In the genomic region with DNA sequence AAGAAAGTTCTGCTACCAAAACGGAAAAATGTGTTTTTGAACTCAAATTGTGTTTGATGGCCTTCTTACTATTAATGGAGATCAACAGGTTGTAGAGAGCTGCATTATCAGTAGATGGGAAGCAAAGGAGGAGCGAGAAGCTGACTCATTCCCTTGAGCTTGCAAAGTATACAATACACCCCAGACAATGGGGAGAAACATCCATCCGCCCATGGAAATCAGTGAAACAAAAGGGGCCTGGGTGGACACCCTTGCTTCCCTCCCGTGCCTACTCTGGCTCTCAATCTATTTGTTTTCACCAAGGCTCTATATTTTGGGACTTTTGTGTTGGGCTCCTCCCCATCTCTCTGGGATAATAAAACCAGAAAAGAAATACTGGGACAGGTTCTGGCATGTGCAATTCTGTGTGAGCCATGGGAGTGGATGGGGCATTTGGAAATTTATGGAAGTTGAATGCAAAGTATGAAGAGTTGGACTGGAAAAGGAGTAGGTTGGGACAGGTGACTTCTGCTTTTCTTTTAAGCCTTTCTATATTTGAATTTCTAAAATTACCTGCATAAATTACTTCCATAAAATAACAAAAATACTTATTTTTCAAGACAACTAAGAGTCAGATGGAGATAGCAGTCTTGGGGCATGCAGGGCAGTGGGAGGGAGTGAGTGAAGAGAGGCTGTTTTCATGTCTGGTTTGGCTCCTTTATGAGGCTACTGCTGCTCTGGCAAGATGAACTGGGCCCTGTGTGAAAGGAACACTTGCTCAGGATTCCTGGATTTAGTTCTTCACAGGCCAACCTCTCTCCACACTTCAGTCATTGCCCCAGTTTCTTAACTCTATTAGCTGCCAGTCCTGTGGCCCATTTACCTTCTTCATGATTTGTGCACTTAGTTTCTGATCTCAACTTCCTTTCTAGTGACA, we compare ENCODE assay signal across 13 cellular contexts.
A peak's percentile ranks its signal among the peaks of the same experiment; 100 is the strongest.
DNase-seq lines count a peak whose midpoint lies in the region; ATAC-seq and TF ChIP-seq lines count a peak whose summit lies in the region.
"Had no signal": no experiment of that assay in that cellular context is flagged by ENCODE, and none has a peak within 500 bp of the region (broad histone marks: within the 10 kb centered on the region; RNA-seq: fewer than 3 reads in every experiment).

No MANE protein-coding gene starts in this region.

- H3K27ac ChIP-seq in HUES6 (ENCODE audit: low read depth, low read length): peak overlapping the region; percentile 28; the same call in 1 of the 2 replicates
- H3K27ac ChIP-seq in mesendoderm (ENCODE audit: low read depth, low read length): peak overlapping the region; percentile 11
- no peak overlapping the region for H3K27ac ChIP-seq in vagina

- H3K27me3 ChIP-seq in HUES6 (ENCODE audit: control insufficient read depth, insufficient read depth, low read length) (no peaks in the 10 kb centered on the region), mesendoderm (ENCODE audit: insufficient read depth, low read length, poor library complexity) (no peaks in the 10 kb centered on the region), vagina (no peaks in the 10 kb centered on the region)
- H3K27me3 ChIP-seq: BE2C, upper lobe of right lung had no signal

- H3K4me1 ChIP-seq in HUES6 (ENCODE audit: control insufficient read depth, insufficient read depth, low read length) (peaks cover 22% of the 10 kb centered on the region), mesendoderm (ENCODE audit: control insufficient read depth, low read depth, low read length) (no peaks in the 10 kb centered on the region), vagina (peaks cover 33% of the 10 kb centered on the region)
- H3K4me1 ChIP-seq: BE2C had no signal

- H3K18ac ChIP-seq in mesendoderm (ENCODE audit: low read length): peak overlapping the region; percentile 76

- H3K9me3 ChIP-seq in HUES6 (ENCODE audit: control insufficient read depth, insufficient read depth, low read depth, low read length): no peaks in the 10 kb centered on the region
- no peaks in the 10 kb centered on the region for H3K9me3 ChIP-seq in vagina
- H3K9me3 ChIP-seq: BE2C, upper lobe of right lung had no signal

- H2BK120ac ChIP-seq in mesendoderm (ENCODE audit: low read depth, low read length): no peak overlapping the region

- no peak overlapping the region for H3K4me2 ChIP-seq in mesendoderm (ENCODE audit: low read length)

- H4K5ac ChIP-seq in mesendoderm (ENCODE audit: low read length): no peak overlapping the region

- H3K36me3 ChIP-seq in HUES6 (ENCODE audit: control insufficient read depth, insufficient read depth, low read length): no peaks in the 10 kb centered on the region
- no peaks in the 10 kb centered on the region for H3K36me3 ChIP-seq in mesendoderm (ENCODE audit: control insufficient read depth, insufficient read depth, low read length)
- no peaks in the 10 kb centered on the region for H3K36me3 ChIP-seq in vagina
- H3K36me3 ChIP-seq: BE2C, upper lobe of right lung had no signal

- H3K4me1 Mint-ChIP-seq in CD14-positive monocyte (peaks cover 75% of the 10 kb centered on the region), chondrocyte (ENCODE audit: low read depth) (peaks cover 37% of the 10 kb centered on the region)

- no peaks in the 10 kb centered on the region for H3K79me2 ChIP-seq in mesendoderm (ENCODE audit: control insufficient read depth, insufficient read depth, low read length)

- H3K9ac ChIP-seq in HUES6 (ENCODE audit: low read length): peak overlapping the region; percentile 27
- no peak overlapping the region for H3K9ac ChIP-seq in mesendoderm (ENCODE audit: low read length)

- no peak for DNase-seq in CD14-positive monocyte (ENCODE audit: low spot score)
- no peak for DNase-seq in chondrocyte (ENCODE audit: low spot score)
- peak; percentile 21 for DNase-seq in mesendoderm
- DNase-seq in vagina (ENCODE audit: extremely low spot score in 2 of 2): no peak
- DNase-seq: activated naive CD8-positive, alpha-beta T cell treated with anti-CD3 and anti-CD28 coated beads, Interleukin-2, amount 10 ng/mL, durations not matched to agents 7 days and 5 days; BE2C; NCI-H1930; upper lobe of right lung had no signal

- H2BK5ac ChIP-seq in mesendoderm (ENCODE audit: low read length): no peak overlapping the region

- TF ChIP-seq CTCF in CD14-positive monocyte (IDR thresholded peaks at IDR 0.05) (no peak), chondrocyte (IDR thresholded peaks at IDR 0.05) (no peak), vagina (IDR thresholded peaks at IDR 0.05) (no peak)

- H3K9me3 Mint-ChIP-seq in CD14-positive monocyte (peaks cover 0 to 7% (median 0%) of the 10 kb centered on the region in 7 donors), chondrocyte (ENCODE audit: low read depth) (no peaks in the 10 kb centered on the region)
- H3K9me3 Mint-ChIP-seq: activated naive CD8-positive, alpha-beta T cell treated with anti-CD3 and anti-CD28 coated beads, Interleukin-2, amount 10 ng/mL, durations not matched to agents 7 days and 5 days; IgD-negative memory B cell had no signal

- H3K23ac ChIP-seq in mesendoderm (ENCODE audit: low read length): no peak overlapping the region

- no peak overlapping the region for H3K4me3 ChIP-seq in HUES6 (ENCODE audit: low read depth, low read length)
- no peak overlapping the region for H3K4me3 ChIP-seq in mesendoderm (ENCODE audit: low read length)
- no peak overlapping the region for H3K4me3 ChIP-seq in vagina
- H3K4me3 ChIP-seq: upper lobe of right lung had no signal

- H4K8ac ChIP-seq in mesendoderm (ENCODE audit: low read depth, low read length): no peak overlapping the region

- H3K4me3 Mint-ChIP-seq in CD14-positive monocyte (no peak overlapping the region), chondrocyte (ENCODE audit: unreplicated experiment) (no peak overlapping the region)
- H3K4me3 Mint-ChIP-seq: activated naive CD8-positive, alpha-beta T cell treated with anti-CD3 and anti-CD28 coated beads, Interleukin-2, amount 10 ng/mL, durations not matched to agents 7 days and 5 days had no signal

- H2AK5ac ChIP-seq in mesendoderm (ENCODE audit: low read length): no peak overlapping the region

- TF ChIP-seq POLR2A in vagina (IDR thresholded peaks at IDR 0.05): no peak

- ATAC-seq in GM18511 (IDR thresholded peaks at IDR 0.05; ENCODE audit: unreplicated experiment) (no peak), HG02981 (IDR thresholded peaks at IDR 0.05; ENCODE audit: unreplicated experiment) (no peak), HG03354 (IDR thresholded peaks at IDR 0.05; ENCODE audit: poor library complexity, severe bottlenecking, unreplicated experiment) (no peak)
- ATAC-seq: upper lobe of right lung had no signal

- intact Hi-C loops in CD14-positive monocyte (cut with micrococcal nuclease) (loop anchor here (2.0 to 10.0 kb wide), 8 partner anchors 66 to 706 kb away; a partner anchor contains a TSS), vagina (cut with DNase I) (no loop called here)

- H3K4ac ChIP-seq in mesendoderm (ENCODE audit: low read depth, low read length): no peak overlapping the region

- H2BK15ac ChIP-seq in mesendoderm (replicated peaks; ENCODE audit: low read depth): no peak overlapping the region

- no peak overlapping the region for H3K56ac ChIP-seq in mesendoderm (ENCODE audit: low read length)

- H3K79me1 ChIP-seq in mesendoderm (ENCODE audit: low read length): no peaks in the 10 kb centered on the region

- H3K27me3 Mint-ChIP-seq in CD14-positive monocyte (ENCODE audit: low read depth in 3 of 3): no peaks in the 10 kb centered on the region
- H3K27me3 Mint-ChIP-seq in chondrocyte (ENCODE audit: low read depth): no peaks in the 10 kb centered on the region
- H3K27me3 Mint-ChIP-seq: IgD-negative memory B cell had no signal

- H3K36me3 Mint-ChIP-seq in CD14-positive monocyte (no peaks in the 10 kb centered on the region), chondrocyte (ENCODE audit: low read depth) (no peaks in the 10 kb centered on the region)
- H3K36me3 Mint-ChIP-seq: IgD-negative memory B cell had no signal

- WGBS in mesendoderm (ENCODE audit: extremely low coverage, insufficient coverage, low lambda C conversion rate): no CpG with 5 or more reads among the region's 4 CpGs

- H3K27ac Mint-ChIP-seq in CD14-positive monocyte (peak overlapping the region; percentile 93 to 98 (median 97)), chondrocyte (ENCODE audit: unreplicated experiment) (peak overlapping the region; percentile 76)
- H3K27ac Mint-ChIP-seq: activated naive CD8-positive, alpha-beta T cell treated with anti-CD3 and anti-CD28 coated beads, Interleukin-2, amount 10 ng/mL, durations not matched to agents 7 days and 5 days; IgD-negative memory B cell had no signal
